ENCODE assay signal across 10 cellular contexts in the genomic region with DNA sequence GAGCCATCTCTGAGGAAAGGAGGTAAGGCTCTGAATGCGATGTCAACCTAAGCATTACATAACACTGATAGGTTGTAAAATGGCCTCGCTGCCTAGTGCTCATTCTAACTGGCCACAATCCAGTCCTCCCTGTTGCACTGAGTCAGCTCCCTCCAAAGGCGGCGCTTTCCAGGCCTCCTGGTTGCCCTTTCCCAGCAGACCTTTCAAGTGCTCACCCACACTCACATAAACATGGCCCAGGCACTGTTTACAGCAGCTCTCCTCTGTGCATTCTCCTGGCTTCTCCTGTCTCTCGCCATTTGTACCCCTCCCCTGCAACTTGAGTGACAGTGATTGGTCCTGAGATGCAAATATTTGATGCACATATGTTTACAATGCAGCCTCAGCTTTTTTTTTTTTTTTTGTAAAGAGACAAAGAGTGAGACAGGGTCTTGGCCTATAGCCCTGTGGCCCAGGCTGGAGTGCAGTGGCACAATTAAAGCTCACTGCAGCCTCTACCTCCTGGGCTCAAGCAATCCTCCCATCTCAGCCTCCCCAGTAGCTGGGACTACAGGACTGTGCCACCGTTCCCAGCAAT. TPM values are rescaled to one million over a fixed set of nuclear protein-coding genes. Genes with fewer than 3 reads are reported as not detected.
DNase-seq lines count a peak whose midpoint lies in the region; ATAC-seq, FAIRE-seq and TF ChIP-seq lines count a peak whose summit lies in the region.
"Had no signal": no experiment of that assay in that cellular context is flagged by ENCODE, and none has a peak within 500 bp of the region (broad histone marks: within the 10 kb centered on the region; RNA-seq: fewer than 3 reads in every experiment).

No MANE protein-coding gene starts in this region.

- no peak for ATAC-seq in GM18511 (IDR thresholded peaks at IDR 0.05; ENCODE audit: unreplicated experiment)

- intact Hi-C loops in colonic mucosa (cut with DNase I) = no loop called here

- FAIRE-seq in RCC 7860 (lab: Jason Lieb, UNC) = no peak

- DNase-seq in Caki2 (ENCODE audit: low read depth) = peak; percentile 14
- DNase-seq in RCC 7860 (ENCODE audit: low spot score) = peak; percentile 4
- DNase-seq in colonic mucosa = no peak
- DNase-seq in occipital lobe (lab: John Stamatoyannopoulos, UW) = peak; percentile 28
- no peak for DNase-seq in putamen (ENCODE audit: low spot score)
- no peak for DNase-seq in activated effector memory CD4-positive, alpha-beta T cell treated with Interleukin-2 at 50 U/mL for 16 hours
- DNase-seq in iPS-NIHi11 (ENCODE audit: low spot score) = no peak
- DNase-seq: central memory CD4-positive, alpha-beta T cell had no signal

- no peaks in the 10 kb centered on the region for H3K9me3 ChIP-seq in colonic mucosa
- H3K9me3 ChIP-seq: HAP-1 had no signal

- H3K27me3 ChIP-seq in colonic mucosa = no peaks in the 10 kb centered on the region

- no peaks in the 10 kb centered on the region for H3K36me3 ChIP-seq in colonic mucosa
- H3K36me3 ChIP-seq: HAP-1 had no signal

- in situ Hi-C loops in Caki2 (cut with HindIII; ENCODE audit: low pct_unique_long_range_greater_than_20kb, low sequenced_read_pairs) = no loop called here

- H3K4me1 ChIP-seq in colonic mucosa = no peaks in the 10 kb centered on the region

- peak overlapping the region; percentile 91 for H3K27ac ChIP-seq in colonic mucosa

- H3K4me3 ChIP-seq in colonic mucosa = no peak overlapping the region

- no peak for TF ChIP-seq CTCF in colonic mucosa (IDR thresholded peaks at IDR 0.05)

- H3K9ac ChIP-seq in colonic mucosa (ENCODE audit: low read depth in 2 of 2, low read length in 2 of 2) = no peak overlapping the region

RNA-seq across cellular contexts. Expression of gene PRNP, which starts 1.3 kb away (rescaled TPM):
- total RNA-seq in Caki2 (2014; rRNA removed; shearing (Covaris generic); ENCODE audit: low replicate concordance) = 166 and 179 TPM in 2 replicates
- total RNA-seq in colonic mucosa (10 to 100 TPM; 15.8 to 48.2 TPM), occipital lobe (92.3 TPM)

RNA-seq across cellular contexts. Expression of gene PRND, which starts 36.8 kb away (rescaled TPM):
- total RNA-seq in Caki2 (2014; rRNA removed; shearing (Covaris generic); ENCODE audit: low replicate concordance) = not detected in 2 replicates
- total RNA-seq in colonic mucosa (under 1 TPM in 1 of 2 donors, not detected in 1; 0.27 TPM), occipital lobe (1.1 TPM)

Comparison
In these comparisons a context has a peak if more than half of its experiments do, and no peak if none do; other contexts are left out.
1. DNase-seq: peak in Caki2 (single experiment), RCC 7860 (single experiment) and occipital lobe (single experiment); none in colonic mucosa (single experiment), putamen (single experiment), activated effector memory CD4-positive, alpha-beta T cell treated with Interleukin-2 at 50 U/mL for 16 hours (single experiment) and iPS-NIHi11 (single experiment).